In the genomic region with DNA sequence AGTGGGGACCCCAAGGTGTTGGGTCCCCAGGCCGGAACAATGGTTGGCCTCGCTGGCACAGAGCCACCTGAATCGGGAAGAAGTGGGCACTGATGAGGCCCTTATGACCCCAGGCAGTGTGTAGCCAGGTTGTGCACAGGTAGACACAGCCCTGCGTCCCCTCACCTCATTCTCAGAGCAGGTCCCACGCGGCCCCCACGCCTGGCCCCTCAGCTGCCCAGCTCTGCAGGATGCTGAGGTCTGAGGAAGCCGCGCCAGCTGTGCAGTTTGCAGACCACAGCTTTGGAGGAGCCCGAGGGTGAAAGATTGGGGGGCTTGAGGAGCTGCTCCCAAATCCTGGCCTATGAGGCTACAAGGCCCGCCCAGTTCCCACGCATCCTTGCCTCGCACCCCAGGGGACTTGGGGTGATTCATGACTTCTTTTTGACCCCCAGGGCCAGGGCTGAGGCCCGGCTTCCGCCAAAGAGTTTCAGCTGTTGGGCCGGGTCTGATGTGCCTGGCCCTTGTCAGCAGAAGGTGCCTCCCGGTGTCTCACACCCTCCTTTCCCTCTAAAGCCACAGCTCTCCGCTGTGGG, we compare ENCODE assay signal across 14 cellular contexts.
"Had no signal": no experiment of that assay in that cellular context is flagged by ENCODE, and none has a peak within 500 bp of the region (broad histone marks: within the 10 kb centered on the region; RNA-seq: fewer than 3 reads in every experiment).

No MANE protein-coding gene starts in this region.

- H3K9me3 ChIP-seq: ascending aorta, colonic mucosa, gastrocnemius medialis, psoas muscle, vagina had no signal

- DNase-seq: activated CD8-positive, alpha-beta memory T cell treated with anti-CD3 and anti-CD28 coated beads, Interleukin-2, amount 50 U/mL, for 4 hours; activated CD8-positive, alpha-beta T cell treated with anti-CD3 and anti-CD28 coated beads for 36 hours; activated naive CD4-positive, alpha-beta T cell; activated T-cell treated with anti-CD3 and anti-CD28 coated beads, Interleukin-2, amount 50 U/mL, for 72 hours; colonic mucosa; effector CD4-positive, alpha-beta T cell; gastrocnemius medialis; naive thymus-derived CD4-positive, alpha-beta T cell; T-helper 1 cell had no signal

- H3K27me3 ChIP-seq: ascending aorta, colonic mucosa, gastrocnemius medialis, hepatocyte, vagina had no signal

- H3K27ac ChIP-seq: ascending aorta, colonic mucosa, gastrocnemius medialis, hepatocyte, psoas muscle, vagina, VCaP had no signal

- H3K4me3 ChIP-seq: ascending aorta, colonic mucosa, gastrocnemius medialis, hepatocyte, psoas muscle, vagina had no signal

- ATAC-seq: activated CD8-positive, alpha-beta T cell treated with anti-CD3 and anti-CD28 coated beads for 36 hours; activated T-cell treated with anti-CD3 and anti-CD28 coated beads, Interleukin-2, amount 50 U/mL, for 72 hours; naive thymus-derived CD4-positive, alpha-beta T cell; psoas muscle had no signal

- H3K79me2 ChIP-seq: hepatocyte had no signal

- H3K4me1 ChIP-seq: ascending aorta, colonic mucosa, gastrocnemius medialis, psoas muscle, vagina had no signal

- H3K4me2 ChIP-seq: hepatocyte had no signal

- H3K36me3 ChIP-seq: ascending aorta, colonic mucosa, gastrocnemius medialis, vagina had no signal

- H2AFZ ChIP-seq: hepatocyte had no signal
